20 cellular contexts compared by ENCODE assay signal in the genomic region with DNA sequence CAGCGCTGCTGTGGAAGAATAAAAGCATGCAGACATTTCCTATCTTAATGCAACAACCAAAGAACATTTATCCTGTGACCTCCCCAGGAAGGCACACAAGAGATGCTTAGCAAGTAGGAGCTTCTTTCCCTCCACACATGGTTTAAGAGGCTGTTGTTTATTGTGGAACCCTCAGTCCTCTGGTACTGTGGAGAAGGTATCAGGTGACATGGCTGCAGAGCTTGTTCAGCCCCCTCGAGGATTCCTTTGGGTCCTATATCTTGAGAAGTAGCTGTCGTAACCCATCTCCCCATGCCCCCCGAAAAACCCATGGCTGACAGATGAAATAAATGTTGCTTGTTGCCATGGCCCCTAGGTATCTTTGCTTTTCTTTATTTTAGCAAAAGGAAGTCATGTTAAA. TPM values are rescaled to one million over a fixed set of nuclear protein-coding genes. Genes with fewer than 3 reads are reported as not detected.
DNase-seq lines count a peak whose midpoint lies in the region; ATAC-seq and TF ChIP-seq lines count a peak whose summit lies in the region.
"Had no signal": no experiment of that assay in that cellular context is flagged by ENCODE, and none has a peak within 500 bp of the region (broad histone marks: within the 10 kb centered on the region; RNA-seq: fewer than 3 reads in every experiment).

No MANE protein-coding gene starts in this region.

- peaks cover 22% of the 10 kb centered on the region for H3K4me1 ChIP-seq in GM23338 (ENCODE audit: insufficient read depth)
- no peaks in the 10 kb centered on the region for H3K4me1 ChIP-seq in gastrocnemius medialis
- H3K4me1 ChIP-seq: A549, BE2C had no signal

- TF ChIP-seq POLR2A in gastrocnemius medialis (IDR thresholded peaks at IDR 0.05), result no peak

- H3K4me1 Mint-ChIP-seq in GM23338 (peaks cover 32% of the 10 kb centered on the region), WTC11 (peaks cover 46% of the 10 kb centered on the region)

- ATAC-seq in GM23338 (peak; percentile 64), WTC11 (peak; percentile 23), gastrocnemius medialis (no peak)
- ATAC-seq: A549; CD8-positive, alpha-beta T cell; HCT116 had no signal

- intact Hi-C loops in gastrocnemius medialis (cut with DNase I; ENCODE audit: low total_unique reads), result no loop called here

- CTCF ChIA-PET in WTC11 (lab: Charles Lee), result interaction anchor here (1.0 kb wide), 1 partner anchor 126 kb away, joined by 3 read pairs; no protein-coding TSS in a partner anchor

- no peak overlapping the region for H3K4me2 ChIP-seq in GM23338
- H3K4me2 ChIP-seq: A549 had no signal

- no peaks in the 10 kb centered on the region for H3K9me3 ChIP-seq in gastrocnemius medialis
- H3K9me3 ChIP-seq: A549, BE2C had no signal

- H3K27me3 Mint-ChIP-seq in GM23338 (ENCODE audit: insufficient read depth, low read depth, poor library complexity) (peaks cover 12% of the 10 kb centered on the region), WTC11 (ENCODE audit: low read depth) (peaks cover 27% of the 10 kb centered on the region)

- POLR2A ChIA-PET in WTC11 (lab: Charles Lee), result interaction anchor here (0.7 kb wide), 1 partner anchor 416 kb away, joined by 7 read pairs; no protein-coding TSS in a partner anchor

- H3K79me2 ChIP-seq in GM23338 (replicated peaks; ENCODE audit: insufficient read depth), result no peaks in the 10 kb centered on the region

- H3K27ac ChIP-seq in GM23338 (ENCODE audit: low read depth) (no peak overlapping the region), caudate nucleus (ENCODE audit: low read depth, low read length) (no peak overlapping the region), gastrocnemius medialis (no peak overlapping the region)
- H3K27ac ChIP-seq: A549, GM23248 had no signal

- H3F3A ChIP-seq in GM23338 (replicated peaks; ENCODE audit: low read depth), result no peaks in the 10 kb centered on the region

- H3K9me2 ChIP-seq in GM23338 (ENCODE audit: insufficient read depth), result no peaks in the 10 kb centered on the region

- no peak overlapping the region for H2AFZ ChIP-seq in GM23338
- H2AFZ ChIP-seq: GM23248 had no signal

- H4K20me1 ChIP-seq in GM23338 (replicated peaks; ENCODE audit: insufficient read depth), result no peaks in the 10 kb centered on the region

- H3K36me3 ChIP-seq in GM23338 (ENCODE audit: insufficient read depth), result no peaks in the 10 kb centered on the region
- H3K36me3 ChIP-seq in gastrocnemius medialis, result no peaks in the 10 kb centered on the region
- H3K36me3 ChIP-seq: BE2C had no signal

- H3K27me3 ChIP-seq in GM23338 (ENCODE audit: insufficient read depth) (no peaks in the 10 kb centered on the region), gastrocnemius medialis (no peaks in the 10 kb centered on the region)
- H3K27me3 ChIP-seq: BE2C had no signal

- H3K4me3 ChIP-seq in GM23338 (no peak overlapping the region), gastrocnemius medialis (no peak overlapping the region)
- H3K4me3 ChIP-seq: A549, GM23248 had no signal

- TF ChIP-seq CTCF in GM23338 (conservative IDR thresholded peaks at IDR 0.05; ENCODE audit: low read depth in 2 of 2), result no peak
- no peak for TF ChIP-seq CTCF in WTC11 (IDR thresholded peaks at IDR 0.05)
- TF ChIP-seq CTCF in gastrocnemius medialis (IDR thresholded peaks at IDR 0.05 in 4 of 5, conservative IDR thresholded peaks at IDR 0.05 in 1 of 5), result no peak

- H3K4me3 Mint-ChIP-seq in GM23338 (no peak overlapping the region), WTC11 (no peak overlapping the region)
- H3K4me3 Mint-ChIP-seq: CD8-positive, alpha-beta T cell; H9 had no signal

- H3K9me3 Mint-ChIP-seq in GM23338 (no peaks in the 10 kb centered on the region), WTC11 (no peaks in the 10 kb centered on the region)
- H3K9me3 Mint-ChIP-seq: CD8-positive, alpha-beta T cell; H9 had no signal

- DNase-seq in GM23338 (ENCODE audit: low spot score) (no peak), WTC11 (ENCODE audit: low spot score) (no peak), left kidney (ENCODE audit: low read depth, low spot score) (peak; percentile 76), COR-L47 (lab: John Stamatoyannopoulos, UW) (no peak), caudate nucleus (lab: John Stamatoyannopoulos, UW) (no peak), gastrocnemius medialis (no peak)
- DNase-seq: 8988T; ACHN; AML-193; BE2C; C1 segment of cervical spinal cord; CD8-positive, alpha-beta T cell; DMS 273 treated with DMSO at 0.1 percent for 48 hours; DMS79; EL; GDM1; GM23248; H9 had no signal

- no peaks in the 10 kb centered on the region for H3K36me3 Mint-ChIP-seq in GM23338 (ENCODE audit: low read depth)
- no peaks in the 10 kb centered on the region for H3K36me3 Mint-ChIP-seq in WTC11
- H3K36me3 Mint-ChIP-seq: CD8-positive, alpha-beta T cell had no signal

- in situ Hi-C loops in gastrocnemius medialis (cut with MboI; ENCODE audit: low sequenced_read_pairs in 4 of 4), result no loop called here

- H3K27ac Mint-ChIP-seq in GM23338 (no peak overlapping the region), WTC11 (no peak overlapping the region)
- H3K27ac Mint-ChIP-seq: CD8-positive, alpha-beta T cell; H9 had no signal

TF ChIP-seq in GM23338, 12 proteins besides CTCF, POLR2A, EP300 and RAD21:
- TF ChIP-seq POLR2AphosphoS5 (IDR thresholded peaks at IDR 0.05; ENCODE audit: low read depth) (no peak), ZNF114 (CRISPR knock-in tag; IDR thresholded peaks at IDR 0.05) (no peak)
- TF ChIP-seq, protein P1, sequence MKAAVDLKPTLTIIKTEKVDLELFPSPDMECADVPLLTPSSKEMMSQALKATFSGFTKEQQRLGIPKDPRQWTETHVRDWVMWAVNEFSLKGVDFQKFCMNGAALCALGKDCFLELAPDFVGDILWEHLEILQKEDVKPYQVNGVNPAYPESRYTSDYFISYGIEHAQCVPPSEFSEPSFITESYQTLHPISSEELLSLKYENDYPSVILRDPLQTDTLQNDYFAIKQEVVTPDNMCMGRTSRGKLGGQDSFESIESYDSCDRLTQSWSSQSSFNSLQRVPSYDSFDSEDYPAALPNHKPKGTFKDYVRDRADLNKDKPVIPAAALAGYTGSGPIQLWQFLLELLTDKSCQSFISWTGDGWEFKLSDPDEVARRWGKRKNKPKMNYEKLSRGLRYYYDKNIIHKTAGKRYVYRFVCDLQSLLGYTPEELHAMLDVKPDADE (IDR thresholded peaks at IDR 0.05), result no peak

TF ChIP-seq in WTC11, 78 proteins besides CTCF, POLR2A, EP300 and RAD21:
- TF ChIP-seq, protein P2, sequence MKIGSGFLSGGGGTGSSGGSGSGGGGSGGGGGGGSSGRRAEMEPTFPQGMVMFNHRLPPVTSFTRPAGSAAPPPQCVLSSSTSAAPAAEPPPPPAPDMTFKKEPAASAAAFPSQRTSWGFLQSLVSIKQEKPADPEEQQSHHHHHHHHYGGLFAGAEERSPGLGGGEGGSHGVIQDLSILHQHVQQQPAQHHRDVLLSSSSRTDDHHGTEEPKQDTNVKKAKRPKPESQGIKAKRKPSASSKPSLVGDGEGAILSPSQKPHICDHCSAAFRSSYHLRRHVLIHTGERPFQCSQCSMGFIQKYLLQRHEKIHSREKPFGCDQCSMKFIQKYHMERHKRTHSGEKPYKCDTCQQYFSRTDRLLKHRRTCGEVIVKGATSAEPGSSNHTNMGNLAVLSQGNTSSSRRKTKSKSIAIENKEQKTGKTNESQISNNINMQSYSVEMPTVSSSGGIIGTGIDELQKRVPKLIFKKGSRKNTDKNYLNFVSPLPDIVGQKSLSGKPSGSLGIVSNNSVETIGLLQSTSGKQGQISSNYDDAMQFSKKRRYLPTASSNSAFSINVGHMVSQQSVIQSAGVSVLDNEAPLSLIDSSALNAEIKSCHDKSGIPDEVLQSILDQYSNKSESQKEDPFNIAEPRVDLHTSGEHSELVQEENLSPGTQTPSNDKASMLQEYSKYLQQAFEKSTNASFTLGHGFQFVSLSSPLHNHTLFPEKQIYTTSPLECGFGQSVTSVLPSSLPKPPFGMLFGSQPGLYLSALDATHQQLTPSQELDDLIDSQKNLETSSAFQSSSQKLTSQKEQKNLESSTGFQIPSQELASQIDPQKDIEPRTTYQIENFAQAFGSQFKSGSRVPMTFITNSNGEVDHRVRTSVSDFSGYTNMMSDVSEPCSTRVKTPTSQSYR (CRISPR knock-in tag; IDR thresholded peaks at IDR 0.05), result no peak
- TF ChIP-seq ETV6 (CRISPR knock-in tag; IDR thresholded peaks at IDR 0.05) (no peak), TP53 (CRISPR knock-in tag; IDR thresholded peaks at IDR 0.05) (no peak), ZNF219 (CRISPR knock-in tag; IDR thresholded peaks at IDR 0.05; ENCODE audit: borderline replicate concordance) (no peak), SP1 (CRISPR knock-in tag; conservative IDR thresholded peaks at IDR 0.05) (no peak), NR2C2 (CRISPR knock-in tag; IDR thresholded peaks at IDR 0.05) (no peak), ELF4 (CRISPR knock-in tag; IDR thresholded peaks at IDR 0.05; ENCODE audit: low read depth) (no peak), SMAD3 (CRISPR knock-in tag; IDR thresholded peaks at IDR 0.05; ENCODE audit: borderline replicate concordance) (no peak)

RNA-seq across cellular contexts. Expression of a gene that starts 20.3 kb away (rescaled TPM):
- total RNA-seq in GM23338 (2014; rRNA removed; shearing (Covaris generic)), result 48.4 and 57.1 TPM in 2 replicates
- 32.2 and 33.5 TPM in 2 replicates for polyA plus RNA-seq in GM23338 (2016; fragmentation: Nextera tagmentation; extraction: Ambion mirVana)
- total RNA-seq in WTC11 (2021) (52.9 to 71.3 TPM (median 62.1 TPM) in 3 replicates), gastrocnemius medialis (10 to 100 TPM; 19.0 to 31.6 (median 21.3) TPM)

Comparison
In these comparisons a context has a peak if more than half of its experiments do, and no peak if none do; other contexts are left out.
1. ATAC-seq: peak in GM23338 (single experiment) and WTC11 (single experiment); none in gastrocnemius medialis (0 of 2).